20 cellular contexts compared by ENCODE assay signal in the genomic region with DNA sequence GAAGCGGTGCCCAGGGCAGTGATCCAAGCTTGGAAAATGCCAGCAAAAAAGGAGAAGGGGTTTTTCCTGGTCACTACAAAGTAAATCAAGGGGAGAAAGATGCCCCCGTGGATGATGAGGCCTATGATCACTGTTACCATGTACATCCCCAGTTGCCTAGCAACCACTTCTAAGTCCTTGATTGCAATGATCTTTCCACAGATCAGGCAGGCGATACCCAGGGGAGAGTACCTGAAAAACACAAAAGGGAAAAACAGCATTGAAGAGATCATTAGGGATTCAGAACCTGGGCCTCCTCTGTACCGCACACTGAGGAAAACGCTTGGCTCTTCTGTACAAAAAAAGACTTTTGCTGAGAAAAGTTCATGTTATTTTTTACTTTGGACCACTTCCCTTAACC.
DNase-seq lines count a peak whose midpoint lies in the region; ATAC-seq and TF ChIP-seq lines count a peak whose summit lies in the region.
"Had no signal": no experiment of that assay in that cellular context is flagged by ENCODE, and none has a peak within 500 bp of the region (broad histone marks: within the 10 kb centered on the region; RNA-seq: fewer than 3 reads in every experiment).

No MANE protein-coding gene starts in this region.

- peak; percentile 4 for DNase-seq in NCI-H2029 (lab: John Stamatoyannopoulos, UW)
- DNase-seq in NCI-H2029 treated with DMSO at 0.1 percent for 48 hours (lab: John Stamatoyannopoulos, UW): no peak
- DNase-seq in NCI-H1092 (lab: John Stamatoyannopoulos, UW): peak; percentile 51
- DNase-seq in SK-N-DZ (ENCODE audit: low spot score): peak; percentile 7
- DNase-seq in psoas muscle: no peak
- DNase-seq in GF-D8 (lab: John Stamatoyannopoulos, UW): no peak
- DNase-seq: activated CD4-positive, CD25-positive, alpha-beta regulatory T cell; body of pancreas; colonic mucosa; DMS 273 treated with DMSO at 0.1 percent for 48 hours; NCI-H226; SHP77; stimulated activated naive CD4-positive, alpha-beta T cell treated with Interleukin-2 at 50 U/mL for 16 hours; T-helper 2 cell; upper lobe of left lung had no signal

- H3K27ac ChIP-seq in neural cell (ENCODE audit: low read length) (peak overlapping the region; percentile 80), psoas muscle (no peak overlapping the region)
- H3K27ac ChIP-seq: A549; BLaER1 treated with 17β-estradiol and CSF1 and Interleukin-3, amounts not matched to agents 10 nM and 100 nM; colonic mucosa; upper lobe of left lung had no signal

- peak overlapping the region; percentile 50 for H3K4me3 ChIP-seq in neural cell (ENCODE audit: low read length)
- no peak overlapping the region for H3K4me3 ChIP-seq in psoas muscle
- H3K4me3 ChIP-seq: A549; BLaER1 treated with 17β-estradiol and CSF1 and Interleukin-3, amounts not matched to agents 10 nM and 100 nM; body of pancreas; colonic mucosa; lung; upper lobe of left lung had no signal

- intact Hi-C loops in psoas muscle (cut with DNase I): no loop called here

- peak; percentile 59 for TF ChIP-seq EP300 in neural cell (conservative IDR thresholded peaks at IDR 0.05; ENCODE audit: poor library complexity, severe bottlenecking)

- H3K4me1 ChIP-seq in psoas muscle: no peaks in the 10 kb centered on the region
- H3K4me1 ChIP-seq: colonic mucosa had no signal

- H3K36me3 ChIP-seq in neural cell (ENCODE audit: insufficient read depth, low read length) (no peaks in the 10 kb centered on the region), psoas muscle (ENCODE audit: insufficient read depth in 1 of 2, low read depth in 1 of 2) (no peaks in the 10 kb centered on the region)
- H3K36me3 ChIP-seq: BLaER1 treated with 17β-estradiol and CSF1 and Interleukin-3, amounts not matched to agents 10 nM and 100 nM; colonic mucosa; upper lobe of left lung had no signal

- 76 to 88% (median 86%) methylated on average over 5 of the region's 5 CpGs for WGBS in psoas muscle, 3 donors

- peak overlapping the region; percentile 32 for H3K4me2 ChIP-seq in neural cell (ENCODE audit: low read length)
- H3K4me2 ChIP-seq: A549 had no signal

- H3K9me3 ChIP-seq in neural cell (ENCODE audit: low read length) (no peaks in the 10 kb centered on the region), psoas muscle (no peaks in the 10 kb centered on the region)
- H3K9me3 ChIP-seq: A549; BLaER1 treated with 17β-estradiol and CSF1 and Interleukin-3, amounts not matched to agents 10 nM and 100 nM; body of pancreas; colonic mucosa; upper lobe of left lung had no signal

- peak overlapping the region; percentile 33 for H3K9ac ChIP-seq in neural cell (ENCODE audit: low read length)
- H3K9ac ChIP-seq: BLaER1 treated with 17β-estradiol and CSF1 and Interleukin-3, amounts not matched to agents 10 nM and 100 nM had no signal

- ATAC-seq in GM21526 (IDR thresholded peaks at IDR 0.05; ENCODE audit: low FRiP score, unreplicated experiment) (no peak), psoas muscle (no peak)
- ATAC-seq: A549, body of pancreas had no signal

- no peaks in the 10 kb centered on the region for H3K79me2 ChIP-seq in neural cell (replicated peaks; ENCODE audit: insufficient read depth, low read length)

- no peaks in the 10 kb centered on the region for H4K20me1 ChIP-seq in neural cell (ENCODE audit: insufficient read depth)
- H4K20me1 ChIP-seq: BLaER1 treated with 17β-estradiol and CSF1 and Interleukin-3, amounts not matched to agents 10 nM and 100 nM had no signal

- peak; percentile 18 for TF ChIP-seq RAD21 in neural cell (conservative IDR thresholded peaks at IDR 0.05)

- H3K9me2 ChIP-seq in neural cell (ENCODE audit: insufficient read depth, low read length): no peaks in the 10 kb centered on the region

- H2AFZ ChIP-seq in neural cell (ENCODE audit: low read depth, low read length): no peak overlapping the region

- H3K27me3 ChIP-seq in neural cell (ENCODE audit: insufficient read depth, low read depth, low read length) (no peaks in the 10 kb centered on the region), psoas muscle (ENCODE audit: insufficient read depth in 3 of 3, low read length in 2 of 3) (peaks cover 0 to 2% (median 0%) of the 10 kb centered on the region in 3 donors)
- H3K27me3 ChIP-seq: BLaER1 treated with 17β-estradiol and CSF1 and Interleukin-3, amounts not matched to agents 10 nM and 100 nM; body of pancreas; colonic mucosa; upper lobe of left lung had no signal

- peaks cover 6% of the 10 kb centered on the region for H3F3A ChIP-seq in neural cell (ENCODE audit: insufficient read depth, low read length, poor library complexity, severe bottlenecking)

- TF ChIP-seq CTCF in neural cell (IDR thresholded peaks at IDR 0.05; ENCODE audit: poor library complexity, severe bottlenecking) (no peak), psoas muscle (IDR thresholded peaks at IDR 0.05) (no peak)

TF ChIP-seq in neural cell, 6 proteins besides CTCF, POLR2A, EP300 and RAD21:
- TF ChIP-seq POLR2AphosphoS5 (IDR thresholded peaks at IDR 0.05) (peak; percentile 68), EZH2 (IDR thresholded peaks at IDR 0.05; ENCODE audit: borderline replicate concordance, insufficient read depth, low read length, poor library complexity, severe bottlenecking) (no peak)
- TF ChIP-seq, protein P1, sequence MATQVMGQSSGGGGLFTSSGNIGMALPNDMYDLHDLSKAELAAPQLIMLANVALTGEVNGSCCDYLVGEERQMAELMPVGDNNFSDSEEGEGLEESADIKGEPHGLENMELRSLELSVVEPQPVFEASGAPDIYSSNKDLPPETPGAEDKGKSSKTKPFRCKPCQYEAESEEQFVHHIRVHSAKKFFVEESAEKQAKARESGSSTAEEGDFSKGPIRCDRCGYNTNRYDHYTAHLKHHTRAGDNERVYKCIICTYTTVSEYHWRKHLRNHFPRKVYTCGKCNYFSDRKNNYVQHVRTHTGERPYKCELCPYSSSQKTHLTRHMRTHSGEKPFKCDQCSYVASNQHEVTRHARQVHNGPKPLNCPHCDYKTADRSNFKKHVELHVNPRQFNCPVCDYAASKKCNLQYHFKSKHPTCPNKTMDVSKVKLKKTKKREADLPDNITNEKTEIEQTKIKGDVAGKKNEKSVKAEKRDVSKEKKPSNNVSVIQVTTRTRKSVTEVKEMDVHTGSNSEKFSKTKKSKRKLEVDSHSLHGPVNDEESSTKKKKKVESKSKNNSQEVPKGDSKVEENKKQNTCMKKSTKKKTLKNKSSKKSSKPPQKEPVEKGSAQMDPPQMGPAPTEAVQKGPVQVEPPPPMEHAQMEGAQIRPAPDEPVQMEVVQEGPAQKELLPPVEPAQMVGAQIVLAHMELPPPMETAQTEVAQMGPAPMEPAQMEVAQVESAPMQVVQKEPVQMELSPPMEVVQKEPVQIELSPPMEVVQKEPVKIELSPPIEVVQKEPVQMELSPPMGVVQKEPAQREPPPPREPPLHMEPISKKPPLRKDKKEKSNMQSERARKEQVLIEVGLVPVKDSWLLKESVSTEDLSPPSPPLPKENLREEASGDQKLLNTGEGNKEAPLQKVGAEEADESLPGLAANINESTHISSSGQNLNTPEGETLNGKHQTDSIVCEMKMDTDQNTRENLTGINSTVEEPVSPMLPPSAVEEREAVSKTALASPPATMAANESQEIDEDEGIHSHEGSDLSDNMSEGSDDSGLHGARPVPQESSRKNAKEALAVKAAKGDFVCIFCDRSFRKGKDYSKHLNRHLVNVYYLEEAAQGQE (IDR thresholded peaks at IDR 0.05; ENCODE audit: borderline replicate concordance): peak; percentile 39
TF ChIP-seq in neural cell: peak in this region for 2.

Comparison
In these comparisons a context has a peak if more than half of its experiments do, and no peak if none do; other contexts are left out.
1. DNase-seq: peak in NCI-H2029 (single experiment), NCI-H1092 (single experiment) and SK-N-DZ (single experiment); none in NCI-H2029 treated with DMSO at 0.1 percent for 48 hours (single experiment), psoas muscle (0 of 2) and GF-D8 (single experiment).